ENCODE assay signal across 26 cellular contexts in genomic region chr15:66298803-66299251, GRCh38. TPM values are rescaled to one million over a fixed set of nuclear protein-coding genes. Genes with fewer than 3 reads are reported as not detected.
DNase-seq lines count a peak whose midpoint lies in the region; ATAC-seq and TF ChIP-seq lines count a peak whose summit lies in the region.
"Had no signal": no experiment of that assay in that cellular context is flagged by ENCODE, and none has a peak within 500 bp of the region (broad histone marks: within the 10 kb centered on the region; RNA-seq: fewer than 3 reads in every experiment).

No MANE protein-coding gene starts in this region.

- peak overlapping the region; percentile 30 for H3K27ac Mint-ChIP-seq in central memory CD8-positive, alpha-beta T cell (ENCODE audit: low read depth)
- H3K27ac Mint-ChIP-seq: activated CD8-positive, alpha-beta memory T cell treated with anti-CD3 and anti-CD28 coated beads, Interleukin-2, amount 10 ng/mL, durations not matched to agents 7 days and 5 days; memory B cell; natural killer cell had no signal

- H3K9me3 ChIP-seq in A673 (ENCODE audit: low read depth, low read length, poor library complexity, severe bottlenecking) = no peaks in the 10 kb centered on the region
- H3K9me3 ChIP-seq: Caco-2, upper lobe of right lung had no signal

- DNase-seq in A673 (ENCODE audit: low spot score) (peak; percentile 67), DMS 273 treated with DMSO at 0.1 percent for 48 hours (lab: John Stamatoyannopoulos, UW) (peak; percentile 7), NCI-H446 (lab: John Stamatoyannopoulos, UW) (peak; percentile 28 to 72), Kasumi-1 (lab: John Stamatoyannopoulos, UW) (no peak), GM10266 (ENCODE audit: extremely low spot score) (no peak), mesenteric fat pad (ENCODE audit: low spot score) (no peak)
- no peak for DNase-seq in central memory CD8-positive, alpha-beta T cell (ENCODE audit: low spot score in 2 of 2)
- DNase-seq: activated CD8-positive, alpha-beta memory T cell treated with anti-CD3 and anti-CD28 coated beads, Interleukin-2, amount 10 ng/mL, durations not matched to agents 7 days and 5 days; activated gamma-delta T cell; Caco-2; cerebellar nuclear complex; effector memory CD4-positive, alpha-beta T cell; GDM1; hippocampal formation; Karpas-422; natural killer cell; NCI-H1417 treated with DMSO at 0.1 percent for 48 hours; NCI-H226; SIG-M5; stimulated activated CD4-positive, alpha-beta T cell treated with anti-CD3 and anti-CD28 coated beads, Interleukin-2, amount 100 ng/mL, for 24 hours; T1000; upper lobe of right lung had no signal

- H3K36me3 ChIP-seq in A673 (ENCODE audit: insufficient read depth, low read length, poor library complexity, severe bottlenecking) = no peaks in the 10 kb centered on the region
- H3K36me3 ChIP-seq: upper lobe of right lung had no signal

- no peak for TF ChIP-seq CTCF in A673 (conservative IDR thresholded peaks at IDR 0.05; ENCODE audit: low read depth, low read length)
- TF ChIP-seq CTCF in GM10266 (IDR thresholded peaks at IDR 0.05; ENCODE audit: control insufficient read depth, insufficient read depth, low read depth, missing control alignments) = no peak

- H3K4me1 ChIP-seq in A673 (ENCODE audit: insufficient read depth, low read length, poor library complexity, severe bottlenecking) = peaks cover 35% of the 10 kb centered on the region

- no peak overlapping the region for H3K4me3 Mint-ChIP-seq in central memory CD8-positive, alpha-beta T cell
- H3K4me3 Mint-ChIP-seq: activated CD8-positive, alpha-beta memory T cell treated with anti-CD3 and anti-CD28 coated beads, Interleukin-2, amount 10 ng/mL, durations not matched to agents 7 days and 5 days; memory B cell; natural killer cell had no signal

- POLR2A ChIA-PET in A673 (lab: Charles Lee; ENCODE audit: low non-redundant PET) = no interaction called here

- H3K27ac ChIP-seq in A673 (ENCODE audit: low read depth, low read length, poor library complexity, severe bottlenecking) = no peak overlapping the region
- H3K27ac ChIP-seq: parathyroid adenoma, upper lobe of right lung had no signal

- intact Hi-C loops in A673 (cut with micrococcal nuclease; ENCODE audit: unreplicated experiment) = no loop called here

- peaks cover 17% of the 10 kb centered on the region for H3K36me3 Mint-ChIP-seq in central memory CD8-positive, alpha-beta T cell (ENCODE audit: insufficient read depth)
- H3K36me3 Mint-ChIP-seq: natural killer cell had no signal

- no peaks in the 10 kb centered on the region for H3K9me3 Mint-ChIP-seq in central memory CD8-positive, alpha-beta T cell
- H3K9me3 Mint-ChIP-seq: memory B cell, natural killer cell had no signal

- peaks cover 48% of the 10 kb centered on the region for H3K4me1 Mint-ChIP-seq in central memory CD8-positive, alpha-beta T cell

- BruUV-seq in A673 (replicated peaks; lab: Mats Ljungman, UMichigan) = no TSS peak

- no peaks in the 10 kb centered on the region for H3K27me3 Mint-ChIP-seq in central memory CD8-positive, alpha-beta T cell
- H3K27me3 Mint-ChIP-seq: activated CD8-positive, alpha-beta memory T cell treated with anti-CD3 and anti-CD28 coated beads, Interleukin-2, amount 10 ng/mL, durations not matched to agents 7 days and 5 days; memory B cell had no signal

- CTCF ChIA-PET in A673 (lab: Charles Lee) = no interaction called here

- no peaks in the 10 kb centered on the region for H3K27me3 ChIP-seq in A673 (replicated peaks; ENCODE audit: insufficient read depth, low read depth, low read length, poor library complexity)
- H3K27me3 ChIP-seq: upper lobe of right lung had no signal

- H3K4me3 ChIP-seq in A673 (ENCODE audit: low read depth, low read length, poor library complexity, severe bottlenecking) = no peak overlapping the region
- H3K4me3 ChIP-seq: GM12878, upper lobe of right lung had no signal

- no peak for ATAC-seq in central memory CD8-positive, alpha-beta T cell (replicated peaks; ENCODE audit: extremely low read depth, poor library complexity, severe bottlenecking)
- ATAC-seq in HG02798 (IDR thresholded peaks at IDR 0.05; ENCODE audit: poor library complexity, unreplicated experiment) = no peak
- ATAC-seq: activated CD8-positive, alpha-beta memory T cell treated with anti-CD3 and anti-CD28 coated beads, Interleukin-2, amount 10 ng/mL, durations not matched to agents 7 days and 5 days; GM12878; natural killer cell; upper lobe of right lung had no signal

RNA-seq across cellular contexts. Expression of gene DIS3L, which starts 5.5 kb away (rescaled TPM):
- total RNA-seq in A673 (2021) (10.7 and 13.6 TPM in 2 replicates), mesenteric fat pad (43.5 TPM)

RNA-seq across cellular contexts. Expression of gene MEGF11, which starts 45.3 kb away (rescaled TPM):
- 0.09 and 0.43 TPM in 2 replicates for total RNA-seq in A673 (2021)
- total RNA-seq in mesenteric fat pad = not detected
- total RNA-seq: activated CD8-positive, alpha-beta memory T cell treated with anti-CD3 and anti-CD28 coated beads, Interleukin-2, amount 10 ng/mL, durations not matched to agents 7 days and 5 days; natural killer cell had no signal

RNA-seq across cellular contexts. Expression of gene TIPIN, which starts 57.7 kb away (rescaled TPM):
- total RNA-seq in A673 (2021) (37.7 and 42.1 TPM in 2 replicates), mesenteric fat pad (5.3 TPM)

Comparison
In these comparisons a context has a peak if more than half of its experiments do, and no peak if none do; other contexts are left out.
1. DNase-seq: peak in A673 (single experiment), DMS 273 treated with DMSO at 0.1 percent for 48 hours (single experiment) and NCI-H446 (2 of 2); none in central memory CD8-positive, alpha-beta T cell (0 of 2), Kasumi-1 (0 of 2), GM10266 (single experiment) and mesenteric fat pad (single experiment).